8 cellular contexts compared by ENCODE assay signal in genomic region chr1:13828454-13829151, GRCh38.
DNase-seq lines count a peak whose midpoint lies in the region; TF ChIP-seq lines count a peak whose summit lies in the region.

No MANE protein-coding gene starts in this region.

- POLR2A ChIA-PET in PC-9 (lab: Charles Lee; ENCODE audit: unreplicated experiment): no interaction called here

- H3K36me3 ChIP-seq in PC-9 (ENCODE audit: low read depth): no peaks in the 10 kb centered on the region
- H3K36me3 ChIP-seq in esophagus muscularis mucosa: peaks cover 0 to 14% (median 2%) of the 10 kb centered on the region in 4 donors
- no peaks in the 10 kb centered on the region for H3K36me3 ChIP-seq in ovary

- no peaks in the 10 kb centered on the region for H3K9me2 ChIP-seq in PC-9 (ENCODE audit: insufficient read depth)

- H3K4me1 ChIP-seq in PC-9 (replicated peaks; ENCODE audit: insufficient read depth) (no peaks in the 10 kb centered on the region), esophagus muscularis mucosa (peaks cover 0 to 13% (median 6%) of the 10 kb centered on the region in 4 donors), ovary (ENCODE audit: insufficient read depth) (peaks cover 7% of the 10 kb centered on the region)

- intact Hi-C loops in PC-9 (cut with micrococcal nuclease; ENCODE audit: unreplicated experiment) (no loop called here), esophagus muscularis mucosa (cut with DNase I) (no loop called here), ovary (cut with DNase I) (loop anchor here in 2 of 4 donors (2.0 to 10.0 kb wide), 3 partner anchors 129 to 164 kb away; no protein-coding TSS in a partner anchor)

- no peak overlapping the region for H3K27ac ChIP-seq in PC-9
- no peak overlapping the region for H3K27ac ChIP-seq in esophagus muscularis mucosa (replicated peaks in 1 of 4)
- H3K27ac ChIP-seq in ovary: no peak overlapping the region

- peak overlapping the region; percentile 61 for H3K4me2 ChIP-seq in PC-9

- H3K27me3 ChIP-seq in PC-9 (ENCODE audit: insufficient read depth, low read depth): no peaks in the 10 kb centered on the region
- H3K27me3 ChIP-seq in esophagus muscularis mucosa: peaks cover 0 to 32% (median 2%) of the 10 kb centered on the region in 4 donors
- no peaks in the 10 kb centered on the region for H3K27me3 ChIP-seq in ovary

- no peak for TF ChIP-seq EP300 in esophagus muscularis mucosa (IDR thresholded peaks at IDR 0.05)
- no peak for TF ChIP-seq EP300 in ovary (IDR thresholded peaks at IDR 0.05)

- no peak for TF ChIP-seq POLR2A in esophagus muscularis mucosa (IDR thresholded peaks at IDR 0.05; ENCODE audit: low read depth)
- no peak for TF ChIP-seq POLR2A in ovary (IDR thresholded peaks at IDR 0.05)

- H4K20me1 ChIP-seq in PC-9 (ENCODE audit: insufficient read depth): no peaks in the 10 kb centered on the region

- no peaks in the 10 kb centered on the region for H3K79me2 ChIP-seq in PC-9 (ENCODE audit: low read depth)

- no peaks in the 10 kb centered on the region for H3F3A ChIP-seq in PC-9 (ENCODE audit: insufficient read depth, low read depth)

- H3K4me3 ChIP-seq in PC-9 (peak overlapping the region; percentile 14; the same call in 1 of the 2 replicates), esophagus muscularis mucosa (no peak overlapping the region), ovary (no peak overlapping the region)

- WGBS in esophagus muscularis mucosa: 81% methylated on average over 9 of the region's 18 CpGs
- WGBS in ovary, 3 donors: 42 to 55% (median 51%) methylated on average over 16 to 18 of the region's 18 CpGs

- peak; percentile 46 for TF ChIP-seq CTCF in AG09319 (IDR thresholded peaks at IDR 0.05; ENCODE audit: low read depth, low read length)
- peak; percentile 61 for TF ChIP-seq CTCF in PC-9 (conservative IDR thresholded peaks at IDR 0.05)
- peak; percentile 25 to 57 (median 25) for TF ChIP-seq CTCF in esophagus muscularis mucosa (IDR thresholded peaks at IDR 0.05)
- peak in 2 of 3 donors; percentile 58 to 61 for TF ChIP-seq CTCF in ovary (IDR thresholded peaks at IDR 0.05)

- BruUV-seq in PC-9 (replicated peaks; lab: Mats Ljungman, UMichigan): no TSS peak

- H2AFZ ChIP-seq in PC-9: peak overlapping the region; percentile 62; the same call in 1 of the 2 replicates

- H3K9me3 ChIP-seq in PC-9 (ENCODE audit: insufficient read depth, low read depth): no peaks in the 10 kb centered on the region
- H3K9me3 ChIP-seq in esophagus muscularis mucosa: no peaks in the 10 kb centered on the region
- H3K9me3 ChIP-seq in ovary: no peaks in the 10 kb centered on the region

- DNase-seq in AG09319 (ENCODE audit: extremely low read depth, low read depth) (no peak), GM19240 (ENCODE audit: insufficient read length, low spot score) (peak; percentile 60), PC-9 (peak; percentile 40 to 50), esophagus muscularis mucosa (ENCODE audit: extremely low spot score) (no peak), ovary (peak; percentile 55 to 78 (median 58)), NCI-H524 treated with DMSO at 0.1 percent for 48 hours (lab: John Stamatoyannopoulos, UW) (no peak), NCI-H446 (lab: John Stamatoyannopoulos, UW) (no peak), NCI-H2227 (lab: John Stamatoyannopoulos, UW; ENCODE audit: unreplicated experiment) (no peak)

- CTCF ChIA-PET in PC-9 (lab: Charles Lee): no interaction called here

Comparison
In these comparisons a context has a peak if more than half of its experiments do, and no peak if none do; other contexts are left out.
1. DNase-seq: peak in GM19240 (single experiment), PC-9 (2 of 2) and ovary (5 of 5); none in AG09319 (single experiment), esophagus muscularis mucosa (single experiment), NCI-H524 treated with DMSO at 0.1 percent for 48 hours (single experiment), NCI-H446 (0 of 2) and NCI-H2227 (single experiment).
2. Peak in every context shown above with its lines, with median percentiles within 50 percentile points of each other: CTCF ChIP-seq.